ENCODE assay signal across 12 cellular contexts in the genomic region with DNA sequence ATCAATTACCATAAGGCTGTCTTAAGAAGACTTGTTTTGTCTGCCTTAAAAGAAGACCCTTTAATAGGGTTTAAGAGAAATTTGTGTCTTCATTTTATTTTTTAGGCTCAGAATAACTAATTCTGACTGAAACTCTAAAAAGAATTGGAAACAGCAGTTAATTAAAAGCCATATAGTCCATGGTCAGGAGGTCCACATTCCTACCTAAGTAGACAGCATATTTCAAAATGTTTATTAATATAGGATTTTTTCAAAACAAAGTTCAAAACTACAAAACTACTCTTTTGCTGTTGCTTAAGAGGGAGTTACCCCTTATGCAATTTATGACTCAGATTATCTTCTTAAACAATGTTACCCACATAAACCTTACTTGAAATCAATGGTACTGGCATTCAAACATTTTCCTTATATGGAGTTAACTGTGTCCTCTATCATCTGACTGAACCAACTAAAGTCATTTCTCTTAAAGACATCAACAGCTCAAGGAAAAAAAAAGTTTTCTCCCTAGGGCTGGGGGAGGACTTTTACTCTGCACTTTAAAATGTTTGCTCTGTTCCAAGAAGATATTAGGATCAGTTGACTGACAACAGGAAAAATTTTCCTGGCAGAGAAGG. TPM values are rescaled to one million over a fixed set of nuclear protein-coding genes. Genes with fewer than 3 reads are reported as not detected.
DNase-seq lines count a peak whose midpoint lies in the region; TF ChIP-seq lines count a peak whose summit lies in the region.
"Had no signal": no experiment of that assay in that cellular context is flagged by ENCODE, and none has a peak within 500 bp of the region (broad histone marks: within the 10 kb centered on the region; RNA-seq: fewer than 3 reads in every experiment).

No MANE protein-coding gene starts in this region.

- H3K27ac Mint-ChIP-seq in HFFc6, result peak overlapping the region; percentile 72
- H3K27ac Mint-ChIP-seq in activated CD4-positive, alpha-beta memory T cell treated with anti-CD3 and anti-CD28 coated beads for 36 hours, result no peak overlapping the region
- H3K27ac Mint-ChIP-seq in activated T-helper 2 cell treated with anti-CD3 and anti-CD28 coated beads, Interferon-gamma antibody, Interleukin-2, Interleukin-4, amounts not matched to agents 10 μg/mL and 5 μg/mL and 100 μg/mL, durations not matched to agents 14 hours and 24 hours and 36 hours, result no peak overlapping the region
- H3K27ac Mint-ChIP-seq: activated CD8-positive, alpha-beta memory T cell treated with anti-CD3 and anti-CD28 coated beads, Interleukin-2, amount 10 ng/mL, durations not matched to agents 7 days and 5 days; CD4-positive, alpha-beta memory T cell; T-cell had no signal

- CTCF ChIA-PET in activated CD4-positive, alpha-beta memory T cell treated with anti-CD3 and anti-CD28 coated beads for 36 hours (lab: Charles Lee), result no interaction called here

- no peaks in the 10 kb centered on the region for H3K79me2 ChIP-seq in hepatocyte

- H3K4me1 ChIP-seq in adipocyte (ENCODE audit: control insufficient read depth, insufficient read depth, low read length), result peaks cover 40% of the 10 kb centered on the region
- H3K4me1 ChIP-seq in hepatocyte (ENCODE audit: insufficient read depth), result peaks cover 11% of the 10 kb centered on the region
- no peaks in the 10 kb centered on the region for H3K4me1 ChIP-seq in prostate gland (replicated peaks)

- intact Hi-C loops in activated CD4-positive, alpha-beta memory T cell treated with anti-CD3 and anti-CD28 coated beads for 36 hours (cut with micrococcal nuclease), result no loop called here
- intact Hi-C loops in prostate gland (cut with DNase I), result loop anchor here (5.0 kb wide), 1 partner anchor 45 kb away; no protein-coding TSS in a partner anchor
- intact Hi-C loops in activated T-helper 2 cell treated with anti-CD3 and anti-CD28 coated beads, Interferon-gamma antibody, Interleukin-2, Interleukin-4, amounts not matched to agents 10 μg/mL and 5 μg/mL and 100 μg/mL, durations not matched to agents 14 hours and 24 hours and 36 hours (cut with micrococcal nuclease), result no loop called here

- H2AFZ ChIP-seq in hepatocyte, result no peak overlapping the region

- H3K4me2 ChIP-seq in hepatocyte, result no peak overlapping the region

- H3K27me3 Mint-ChIP-seq in HFFc6 (ENCODE audit: insufficient read depth), result no peaks in the 10 kb centered on the region
- H3K27me3 Mint-ChIP-seq in activated CD4-positive, alpha-beta memory T cell treated with anti-CD3 and anti-CD28 coated beads for 36 hours, result no peaks in the 10 kb centered on the region
- H3K27me3 Mint-ChIP-seq in activated T-helper 2 cell treated with anti-CD3 and anti-CD28 coated beads, Interferon-gamma antibody, Interleukin-2, Interleukin-4, amounts not matched to agents 10 μg/mL and 5 μg/mL and 100 μg/mL, durations not matched to agents 14 hours and 24 hours and 36 hours (ENCODE audit: low read depth), result no peaks in the 10 kb centered on the region
- H3K27me3 Mint-ChIP-seq: CD4-positive, alpha-beta memory T cell; T-cell had no signal

- POLR2A ChIA-PET in activated CD4-positive, alpha-beta memory T cell treated with anti-CD3 and anti-CD28 coated beads for 36 hours (lab: Charles Lee), result no interaction called here

- H3K9ac ChIP-seq in adipocyte (ENCODE audit: low read length), result peak overlapping the region; percentile 85

- H3K27me3 ChIP-seq in adipocyte (replicated peaks; ENCODE audit: control insufficient read depth, insufficient read depth, low read length) (no peaks in the 10 kb centered on the region), hepatocyte (no peaks in the 10 kb centered on the region), prostate gland (replicated peaks; ENCODE audit: insufficient read depth) (no peaks in the 10 kb centered on the region)

- TF ChIP-seq CTCF in HFFc6 (IDR thresholded peaks at IDR 0.05) (no peak), hepatocyte (IDR thresholded peaks at IDR 0.05; ENCODE audit: poor library complexity) (no peak), prostate gland (IDR thresholded peaks at IDR 0.05) (no peak)

- no peaks in the 10 kb centered on the region for H3K9me2 ChIP-seq in hepatocyte (replicated peaks; ENCODE audit: insufficient read depth)

- H3K4me3 Mint-ChIP-seq in HFFc6, result peak overlapping the region; percentile 61
- H3K4me3 Mint-ChIP-seq in activated CD4-positive, alpha-beta memory T cell treated with anti-CD3 and anti-CD28 coated beads for 36 hours, result no peak overlapping the region
- H3K4me3 Mint-ChIP-seq in activated T-helper 2 cell treated with anti-CD3 and anti-CD28 coated beads, Interferon-gamma antibody, Interleukin-2, Interleukin-4, amounts not matched to agents 10 μg/mL and 5 μg/mL and 100 μg/mL, durations not matched to agents 14 hours and 24 hours and 36 hours (ENCODE audit: low read depth), result no peak overlapping the region
- H3K4me3 Mint-ChIP-seq: activated CD8-positive, alpha-beta memory T cell treated with anti-CD3 and anti-CD28 coated beads, Interleukin-2, amount 10 ng/mL, durations not matched to agents 7 days and 5 days; CD4-positive, alpha-beta memory T cell; T-cell had no signal

- no peaks in the 10 kb centered on the region for H3K9me3 ChIP-seq in adipocyte (ENCODE audit: control insufficient read depth, low read length)
- H3K9me3 ChIP-seq in hepatocyte (ENCODE audit: low read depth), result no peaks in the 10 kb centered on the region
- H3K9me3 ChIP-seq in prostate gland, result no peaks in the 10 kb centered on the region

- H3K36me3 Mint-ChIP-seq in HFFc6 (ENCODE audit: low read depth), result no peaks in the 10 kb centered on the region
- H3K36me3 Mint-ChIP-seq in activated CD4-positive, alpha-beta memory T cell treated with anti-CD3 and anti-CD28 coated beads for 36 hours, result no peaks in the 10 kb centered on the region
- H3K36me3 Mint-ChIP-seq in activated T-helper 2 cell treated with anti-CD3 and anti-CD28 coated beads, Interferon-gamma antibody, Interleukin-2, Interleukin-4, amounts not matched to agents 10 μg/mL and 5 μg/mL and 100 μg/mL, durations not matched to agents 14 hours and 24 hours and 36 hours (ENCODE audit: low read depth), result no peaks in the 10 kb centered on the region
- H3K36me3 Mint-ChIP-seq: activated CD8-positive, alpha-beta memory T cell treated with anti-CD3 and anti-CD28 coated beads, Interleukin-2, amount 10 ng/mL, durations not matched to agents 7 days and 5 days; CD4-positive, alpha-beta memory T cell; T-cell had no signal

- peak overlapping the region; percentile 46 for H3K4me3 ChIP-seq in adipocyte (ENCODE audit: low read length)
- H3K4me3 ChIP-seq in hepatocyte, result no peak overlapping the region
- H3K4me3 ChIP-seq in prostate gland, result no peak overlapping the region

- peaks cover 23% of the 10 kb centered on the region for H3K4me1 Mint-ChIP-seq in HFFc6 (ENCODE audit: low read depth)
- H3K4me1 Mint-ChIP-seq in activated CD4-positive, alpha-beta memory T cell treated with anti-CD3 and anti-CD28 coated beads for 36 hours (ENCODE audit: low read depth), result no peaks in the 10 kb centered on the region
- no peaks in the 10 kb centered on the region for H3K4me1 Mint-ChIP-seq in activated T-helper 2 cell treated with anti-CD3 and anti-CD28 coated beads, Interferon-gamma antibody, Interleukin-2, Interleukin-4, amounts not matched to agents 10 μg/mL and 5 μg/mL and 100 μg/mL, durations not matched to agents 14 hours and 24 hours and 36 hours (ENCODE audit: low read depth)
- H3K4me1 Mint-ChIP-seq: activated CD8-positive, alpha-beta memory T cell treated with anti-CD3 and anti-CD28 coated beads, Interleukin-2, amount 10 ng/mL, durations not matched to agents 7 days and 5 days; CD4-positive, alpha-beta memory T cell; T-cell had no signal

- H3K9me3 Mint-ChIP-seq in HFFc6, result no peaks in the 10 kb centered on the region
- H3K9me3 Mint-ChIP-seq in activated CD4-positive, alpha-beta memory T cell treated with anti-CD3 and anti-CD28 coated beads for 36 hours, result no peaks in the 10 kb centered on the region
- no peaks in the 10 kb centered on the region for H3K9me3 Mint-ChIP-seq in activated T-helper 2 cell treated with anti-CD3 and anti-CD28 coated beads, Interferon-gamma antibody, Interleukin-2, Interleukin-4, amounts not matched to agents 10 μg/mL and 5 μg/mL and 100 μg/mL, durations not matched to agents 14 hours and 24 hours and 36 hours
- H3K9me3 Mint-ChIP-seq: CD4-positive, alpha-beta memory T cell; T-cell had no signal

- DNase-seq in AG08395 (ENCODE audit: low spot score) (peak; percentile 71), HFFc6 (peak; percentile 77), adipocyte (ENCODE audit: low read depth) (peak; percentile 90), hepatocyte (ENCODE audit: low spot score) (peak; percentile 36), prostate gland (ENCODE audit: low spot score) (no peak), NCI-H2196 (lab: John Stamatoyannopoulos, UW; ENCODE audit: unreplicated experiment) (no peak)
- DNase-seq in activated CD4-positive, alpha-beta memory T cell treated with anti-CD3 and anti-CD28 coated beads for 36 hours, result no peak
- no peak for DNase-seq in activated T-helper 2 cell treated with anti-CD3 and anti-CD28 coated beads, Interferon-gamma antibody, Interleukin-2, Interleukin-4, amounts not matched to agents 10 μg/mL and 5 μg/mL and 100 μg/mL, durations not matched to agents 14 hours and 24 hours and 36 hours (ENCODE audit: low spot score)
- DNase-seq: activated CD8-positive, alpha-beta memory T cell treated with anti-CD3 and anti-CD28 coated beads, Interleukin-2, amount 10 ng/mL, durations not matched to agents 7 days and 5 days; NCI-H345; T-cell had no signal

- TF ChIP-seq POLR2A in prostate gland (IDR thresholded peaks at IDR 0.05), result no peak

- H3K36me3 ChIP-seq in adipocyte (ENCODE audit: control insufficient read depth, insufficient read depth, low read length, severe bottlenecking) (no peaks in the 10 kb centered on the region), hepatocyte (replicated peaks; ENCODE audit: insufficient read depth, low read depth) (no peaks in the 10 kb centered on the region), prostate gland (no peaks in the 10 kb centered on the region)

- H3K27ac ChIP-seq in hepatocyte (peak overlapping the region; percentile 36), prostate gland (peak overlapping the region in 1 of 2 donors; percentile 51)

- no peaks in the 10 kb centered on the region for H4K20me1 ChIP-seq in hepatocyte (ENCODE audit: insufficient read depth, poor library complexity, severe bottlenecking)

RNA-seq across cellular contexts. Expression of gene NANOGP8, which starts 56.8 kb away (rescaled TPM):
- total RNA-seq in HFFc6 (2021; fragmentation: NEBNext Ultra II Directional; extraction: Animal tissue kit (Norgen Biotek cat#: 25700)), result not detected
- total RNA-seq in hepatocyte (not detected in 2 replicates), prostate gland (1 to 10 TPM in 1 of 2 donors, not detected in 1; 2.9 TPM)
- 0.59 TPM in 1 of 2 replicates, not detected in the other for polyA plus RNA-seq in hepatocyte
- not detected for total RNA-seq in activated CD4-positive, alpha-beta memory T cell treated with anti-CD3 and anti-CD28 coated beads for 36 hours
- not detected in 2 replicates for total RNA-seq in activated T-helper 2 cell treated with anti-CD3 and anti-CD28 coated beads, Interferon-gamma antibody, Interleukin-2, Interleukin-4, amounts not matched to agents 10 μg/mL and 5 μg/mL and 100 μg/mL, durations not matched to agents 14 hours and 24 hours and 36 hours
- total RNA-seq: activated CD8-positive, alpha-beta memory T cell treated with anti-CD3 and anti-CD28 coated beads, Interleukin-2, amount 10 ng/mL, durations not matched to agents 7 days and 5 days; CD4-positive, alpha-beta memory T cell had no signal
- polyA plus RNA-seq: CD4-positive, alpha-beta memory T cell had no signal

Comparison
In these comparisons a context has a peak if more than half of its experiments do, and no peak if none do; other contexts are left out.
1. DNase-seq: peak in AG08395 (single experiment), HFFc6 (single experiment), adipocyte (single experiment) and hepatocyte (single experiment); none in activated CD4-positive, alpha-beta memory T cell treated with anti-CD3 and anti-CD28 coated beads for 36 hours (single experiment), prostate gland (single experiment), activated T-helper 2 cell treated with anti-CD3 and anti-CD28 coated beads, Interferon-gamma antibody, Interleukin-2, Interleukin-4, amounts not matched to agents 10 μg/mL and 5 μg/mL and 100 μg/mL, durations not matched to agents 14 hours and 24 hours and 36 hours (single experiment) and NCI-H2196 (single experiment).